Comparison of ENCODE assay signal across 16 cellular contexts in genomic region chr1:9706178-9706577, GRCh38.
"Had no signal": no experiment of that assay in that cellular context is flagged by ENCODE, and none has a peak within 500 bp of the region (broad histone marks: within the 10 kb centered on the region; RNA-seq: fewer than 3 reads in every experiment).

No MANE protein-coding gene starts in this region.

- H3K4me3 ChIP-seq: cardiac muscle cell, gastroesophageal sphincter, tibial artery had no signal

- H3K27ac ChIP-seq: cardiac muscle cell, gastroesophageal sphincter, tibial artery had no signal

- H3K36me3 ChIP-seq: cardiac muscle cell had no signal

- H3K27me3 Mint-ChIP-seq: naive B cell had no signal

- H3K27me3 ChIP-seq: cardiac muscle cell, gastroesophageal sphincter, tibial artery had no signal

- H3K4me1 ChIP-seq: gastroesophageal sphincter had no signal

- FAIRE-seq: colon, endometrium, keratinocyte had no signal

- ATAC-seq: gastroesophageal sphincter, left lobe of liver had no signal

- DNase-seq: activated CD4-positive, alpha-beta T cell treated with anti-CD3 and anti-CD28 coated beads for 1 hour; activated gamma-delta T cell; activated T-cell treated with anti-CD3 and anti-CD28 coated beads, Interleukin-2, amount 50 U/mL, for 1 hour; mammary epithelial cell; naive B cell; stimulated activated CD4-positive, alpha-beta T cell treated with anti-CD3 and anti-CD28 coated beads, Interleukin-15, amount 100 ng/mL, for 24 hours; stimulated activated CD4-positive, alpha-beta T cell treated with anti-CD3 and anti-CD28 coated beads, Interleukin-4, amount 100 ng/mL, for 1 hour; stimulated activated naive CD4-positive, alpha-beta T cell; T-helper 9 cell; tibial artery had no signal

- H3K9me3 ChIP-seq: gastroesophageal sphincter, tibial artery had no signal
